ENCODE assay signal across 16 cellular contexts in genomic region chr2:230706966-230707365, GRCh38. TPM values are rescaled to one million over a fixed set of nuclear protein-coding genes. Genes with fewer than 3 reads are reported as not detected.
DNase-seq lines count a peak whose midpoint lies in the region; ATAC-seq, FAIRE-seq and TF ChIP-seq lines count a peak whose summit lies in the region.
"Had no signal": no experiment of that assay in that cellular context is flagged by ENCODE, and none has a peak within 500 bp of the region (broad histone marks: within the 10 kb centered on the region; RNA-seq: fewer than 3 reads in every experiment).

No MANE protein-coding gene starts in this region.

- H3K36me3 ChIP-seq in HepG2 (replicated peaks in 1 of 2; ENCODE audit: control insufficient read depth in 1 of 2, insufficient read depth in 2 of 2, low read length in 2 of 2), result no peaks in the 10 kb centered on the region
- H3K36me3 ChIP-seq in right lobe of liver, result no peaks in the 10 kb centered on the region
- no peaks in the 10 kb centered on the region for H3K36me3 ChIP-seq in K562 (ENCODE audit: control insufficient read depth, insufficient read depth, low read length)
- H3K36me3 ChIP-seq in mucosa of rectum (ENCODE audit: control insufficient read depth in 2 of 2, insufficient read depth in 2 of 2, low read length in 2 of 2), result no peaks in the 10 kb centered on the region
- no peaks in the 10 kb centered on the region for H3K36me3 ChIP-seq in transverse colon
- H3K36me3 ChIP-seq: BLaER1 treated with 17β-estradiol and CSF1 and Interleukin-3, amounts not matched to agents 10 nM and 100 nM had no signal

- H3K9me3 ChIP-seq in HepG2 (ENCODE audit: low read length), result no peaks in the 10 kb centered on the region
- no peaks in the 10 kb centered on the region for H3K9me3 ChIP-seq in right lobe of liver
- no peaks in the 10 kb centered on the region; the same call in 1 of the 2 replicates for H3K9me3 ChIP-seq in K562 (replicated peaks; ENCODE audit: control insufficient read depth, insufficient read depth, low read depth, low read length)
- H3K9me3 ChIP-seq in mucosa of rectum (ENCODE audit: control insufficient read depth in 2 of 2, low read length in 2 of 2), result no peaks in the 10 kb centered on the region
- no peaks in the 10 kb centered on the region for H3K9me3 ChIP-seq in transverse colon

- TF ChIP-seq CTCF in HepG2 (CRISPR knock-in tag; IDR thresholded peaks at IDR 0.05) (no peak), right lobe of liver (IDR thresholded peaks at IDR 0.05) (no peak), K562 (IDR thresholded peaks at IDR 0.05 in 2 of 3, conservative IDR thresholded peaks at IDR 0.05 in 1 of 3; ENCODE audit: insufficient read depth in 2 of 3, low read depth in 1 of 3, low read length in 3 of 3) (no peak), transverse colon (IDR thresholded peaks at IDR 0.05) (no peak)

- in situ Hi-C loops in HepG2 (cut with HindIII; ENCODE audit: extremely low pct_ligation_motif_present, low pct_unique_long_range_greater_than_20kb), result no loop called here
- in situ Hi-C loops in K562 (cut with MboI), result loop anchor here (5.0 kb wide), 1 partner anchor 40 kb away; no protein-coding TSS in a partner anchor
- in situ Hi-C loops in transverse colon (cut with MboI; ENCODE audit: low pct_ligation_motif_present in 1 of 4, low pct_unique_long_range_greater_than_20kb in 1 of 4, low sequenced_read_pairs in 3 of 4), result loop anchor here in 1 of 4 donors (25.0 kb wide), 1 partner anchor 105 kb away; no protein-coding TSS in a partner anchor

- no peaks in the 10 kb centered on the region for H3K79me2 ChIP-seq in HepG2 (ENCODE audit: insufficient read depth, low read length)
- peaks cover under 1% of the 10 kb centered on the region; the same call in 1 of the 3 replicates for H3K79me2 ChIP-seq in K562 (ENCODE audit: control insufficient read depth, insufficient read depth, low read length)

- FAIRE-seq in HepG2 (lab: Jason Lieb, UNC), result no peak
- no peak for FAIRE-seq in K562 (lab: Jason Lieb, UNC)
- FAIRE-seq: GM18507 had no signal

- peak overlapping the region; percentile 29; the same call in 1 of the 2 replicates for H3K4me2 ChIP-seq in HepG2 (ENCODE audit: low read depth, low read length)
- no peak overlapping the region for H3K4me2 ChIP-seq in K562 (ENCODE audit: insufficient read depth, low read length)
- H3K4me2 ChIP-seq: GM23338 had no signal

- H2AFZ ChIP-seq in HepG2 (ENCODE audit: low read length), result no peak overlapping the region
- H2AFZ ChIP-seq in K562 (ENCODE audit: low read depth, low read length), result 0 out of 2 replicates have a peak overlapping the region, but pooled peaks have one; percentile 37
- H2AFZ ChIP-seq: GM23338 had no signal

- POLR2A ChIA-PET in HepG2 (lab: Yijun Ruan, JAX) (no interaction called here), K562 (lab: Yijun Ruan, JAX) (no interaction called here)

- peaks cover 44% of the 10 kb centered on the region for H3K4me1 ChIP-seq in HepG2 (ENCODE audit: insufficient read depth, low read length)
- no peaks in the 10 kb centered on the region for H3K4me1 ChIP-seq in right lobe of liver
- peaks cover 5 to 11% of the 10 kb centered on the region in 2 experiments; a peak in 4 of 5 replicates for H3K4me1 ChIP-seq in K562 (replicated peaks in 1 of 2; ENCODE audit: control insufficient read depth in 2 of 2, insufficient read depth in 2 of 2, low read length in 2 of 2)
- peaks cover 15 to 25% of the 10 kb centered on the region in 2 donors for H3K4me1 ChIP-seq in mucosa of rectum (ENCODE audit: control insufficient read depth in 2 of 2, insufficient read depth in 2 of 2, low read length in 2 of 2)
- peaks cover 4 to 31% (median 20%) of the 10 kb centered on the region in 4 donors for H3K4me1 ChIP-seq in transverse colon

- H3K9ac ChIP-seq in HepG2 (ENCODE audit: insufficient read depth, low read depth, low read length) (no peak overlapping the region), K562 (ENCODE audit: insufficient read depth in 1 of 2, low read depth in 2 of 2, low read length in 2 of 2) (peak overlapping the region in 1 of 2 experiments; percentile 26; a peak in 1 of 4 replicates), mucosa of rectum (ENCODE audit: low read depth in 1 of 2, low read length in 2 of 2) (no peak overlapping the region)
- H3K9ac ChIP-seq: BLaER1 treated with 17β-estradiol and CSF1 and Interleukin-3, amounts not matched to agents 10 nM and 100 nM had no signal

- no peaks in the 10 kb centered on the region for H4K20me1 ChIP-seq in HepG2 (ENCODE audit: insufficient read depth, low read length)
- no peaks in the 10 kb centered on the region for H4K20me1 ChIP-seq in K562 (replicated peaks; ENCODE audit: control insufficient read depth, insufficient read depth, low read length)
- H4K20me1 ChIP-seq: BLaER1 treated with 17β-estradiol and CSF1 and Interleukin-3, amounts not matched to agents 10 nM and 100 nM had no signal

- CTCF ChIA-PET in HepG2 (lab: Yijun Ruan, JAX; ENCODE audit: low intra/inter-chr PET ratio, low total read pairs), result no interaction called here
- CTCF ChIA-PET in K562 (lab: Yijun Ruan, JAX; ENCODE audit: low intra/inter-chr PET ratio), result no interaction called here

- ATAC-seq in HepG2 (no peak), right lobe of liver (no peak), K562 (no peak), GM18498 (IDR thresholded peaks at IDR 0.05; ENCODE audit: unreplicated experiment) (no peak)
- ATAC-seq: GM23338 had no signal

- no peak overlapping the region for H3K4me3 ChIP-seq in HepG2 (replicated peaks in 1 of 3; ENCODE audit: insufficient read depth in 1 of 3, low read depth in 2 of 3, low read length in 3 of 3)
- H3K4me3 ChIP-seq in right lobe of liver, result no peak overlapping the region
- no peak overlapping the region for H3K4me3 ChIP-seq in K562
- no peak overlapping the region for H3K4me3 ChIP-seq in mucosa of rectum (ENCODE audit: low read length in 2 of 2)
- H3K4me3 ChIP-seq in transverse colon, result no peak overlapping the region
- H3K4me3 ChIP-seq: BLaER1 treated with 17β-estradiol and CSF1 and Interleukin-3, amounts not matched to agents 10 nM and 100 nM; GM23338 had no signal

- WGBS in HepG2 (ENCODE audit: low lambda C conversion rate), result 28% methylated on average over 8 of the region's 8 CpGs
- 70% methylated on average over 8 of the region's 8 CpGs for WGBS in right lobe of liver (ENCODE audit: insufficient coverage, low coverage, low lambda C conversion rate, missing lambda C conversion rate)
- 53% methylated on average over 4 of the region's 8 CpGs for WGBS in K562 (ENCODE audit: insufficient coverage, low coverage, missing lambda C conversion rate)
- WGBS in transverse colon (ENCODE audit: low coverage in 1 of 2), 2 donors, result 75% methylated on average over 8 of the region's 8 CpGs; no CpG with 5 or more reads in 1 of the 2 donors

- BruUV-seq in HepG2 (replicated peaks; lab: Mats Ljungman, UMichigan) (no TSS peak), K562 (replicated peaks; lab: Mats Ljungman, UMichigan) (no TSS peak)

- no peak for TF ChIP-seq EP300 in HepG2 (IDR thresholded peaks at IDR 0.05; ENCODE audit: low read depth in 2 of 2, low read length in 2 of 2)
- no peak for TF ChIP-seq EP300 in HepG2 (CRISPR knock-in tag; IDR thresholded peaks at IDR 0.05; ENCODE audit: borderline replicate concordance)
- TF ChIP-seq EP300 in K562 (IDR thresholded peaks at IDR 0.05; ENCODE audit: low read length), result no peak
- TF ChIP-seq EP300 in transverse colon (IDR thresholded peaks at IDR 0.05; ENCODE audit: low read depth), result no peak

- TF ChIP-seq POLR2A in HepG2 (IDR thresholded peaks at IDR 0.05; ENCODE audit: insufficient read depth in 1 of 2, low read depth in 2 of 2, low read length in 2 of 2), result no peak
- no peak for TF ChIP-seq POLR2A in right lobe of liver (IDR thresholded peaks at IDR 0.05)
- TF ChIP-seq POLR2A in K562 (conservative IDR thresholded peaks at IDR 0.05), result no peak
- TF ChIP-seq POLR2A in transverse colon (IDR thresholded peaks at IDR 0.05), result no peak

- no peaks in the 10 kb centered on the region for H3K9me1 ChIP-seq in K562 (ENCODE audit: control insufficient read depth, insufficient read depth, low read length)

- H3K27ac ChIP-seq in HepG2 (ENCODE audit: extremely low read length, insufficient read depth, low read length) (no peak overlapping the region), right lobe of liver (no peak overlapping the region), K562 (ENCODE audit: extremely low read depth, low read depth, low read length) (no peak overlapping the region), mucosa of rectum (ENCODE audit: low read depth in 2 of 2, low read length in 2 of 2) (peak overlapping the region; percentile 77 to 84), transverse colon (peak overlapping the region; percentile 11 to 71 (median 54))

- TF ChIP-seq RAD21 in HepG2 (CRISPR knock-in tag; IDR thresholded peaks at IDR 0.05) (no peak), K562 (CRISPR knock-in tag; conservative IDR thresholded peaks at IDR 0.05 in 1 of 2, IDR thresholded peaks at IDR 0.05 in 1 of 2) (no peak)

- H3K27me3 ChIP-seq in HepG2 (ENCODE audit: control insufficient read depth in 1 of 2, insufficient read depth in 2 of 2, low read length in 2 of 2) (no peaks in the 10 kb centered on the region; a peak in 2 of 5 replicates), right lobe of liver (no peaks in the 10 kb centered on the region), K562 (ENCODE audit: control insufficient read depth in 2 of 2, insufficient read depth in 2 of 2, low read length in 2 of 2) (no peaks in the 10 kb centered on the region), mucosa of rectum (ENCODE audit: control insufficient read depth in 2 of 2, insufficient read depth in 2 of 2, low read length in 2 of 2) (no peaks in the 10 kb centered on the region), transverse colon (no peaks in the 10 kb centered on the region)
- H3K27me3 ChIP-seq: BLaER1 treated with 17β-estradiol and CSF1 and Interleukin-3, amounts not matched to agents 10 nM and 100 nM had no signal

- intact Hi-C loops in HepG2 (cut with micrococcal nuclease; ENCODE audit: unreplicated experiment), result no loop called here
- intact Hi-C loops in right lobe of liver (cut with DNase I), result no loop called here
- intact Hi-C loops in K562 (cut with micrococcal nuclease), result no loop called here
- intact Hi-C loops in transverse colon (cut with DNase I; ENCODE audit: low total_unique reads), result no loop called here

- DNase-seq in HepG2 (ENCODE audit: low spot score), result no peak
- DNase-seq in right lobe of liver, result no peak
- DNase-seq in K562 (ENCODE audit: extremely low read depth in 1 of 4, low spot score in 3 of 4), result no peak
- DNase-seq in transverse colon, result no peak
- DNase-seq in NCI-H146 treated with DMSO at 0.1 percent for 48 hours (lab: John Stamatoyannopoulos, UW; ENCODE audit: unreplicated experiment), result no peak
- DNase-seq in NCI-H2107 (lab: John Stamatoyannopoulos, UW), result no peak
- DNase-seq: 8988T; ACHN; CD4-positive, CD25-positive, alpha-beta regulatory T cell; GF-D8; H7 had no signal

RNA-seq across cellular contexts. Expression of gene CAB39, which starts 5.7 kb away (rescaled TPM):
- total RNA-seq in HepG2 (2016; rRNA removed; fragmentation: Illumina TruSeq; extraction: Trizol) (45.3 and 59.5 TPM in 2 replicates), right lobe of liver (10 to 100 TPM; 25.3 to 32.4 (median 27.8) TPM), K562 (2014; rRNA removed) (48.3 and 52.6 TPM in 2 replicates), K562 (2014; rRNA removed; fragmentation: Illumina TruSeq; extraction: Trizol) (70.6 and 78.4 TPM in 2 replicates), K562 (2015; rRNA removed; fragmentation: Illumina TruSeq; extraction: Trizol) (91.8 and 94.4 TPM in 2 replicates), K562 (2021) (70.4 and 74.7 TPM in 2 replicates), transverse colon (100 to 1,000 TPM in 3 of 4 donors, 10 to 100 TPM in 1; 67.3 to 137 (median 123) TPM)
- total RNA-seq in HepG2 (2016; cell fraction: cytosol; rRNA removed; fragmentation: Illumina TruSeq; extraction: Trizol; ENCODE audit: low read depth), result 9.2 and 9.7 TPM in 2 replicates
- total RNA-seq in HepG2 (2016; cell fraction: insoluble cytoplasmic fraction; rRNA removed; fragmentation: Illumina TruSeq; extraction: Trizol), result 46.6 and 55.2 TPM in 2 replicates
- 21.6 and 23.9 TPM in 2 replicates for total RNA-seq in HepG2 (2016; cell fraction: membrane; rRNA removed; fragmentation: Illumina TruSeq; extraction: Trizol)
- 33.9 and 39.0 TPM in 2 replicates for total RNA-seq in HepG2 (2016; cell fraction: nucleus; rRNA removed; fragmentation: Illumina TruSeq; extraction: Trizol)
- polyA plus RNA-seq in HepG2 (2011; rRNA removed) (18.8 and 19.3 TPM in 2 replicates), K562 (2011; rRNA removed) (62.8 and 85.9 TPM in 2 replicates), K562 (2014; fragmentation: Illumina TruSeq; extraction: Trizol) (66.0 and 70.1 TPM in 2 replicates), K562 (2014; fragmentation: Nextera tagmentation; extraction: Ambion mirVana) (10 to 100 TPM; 27.2 to 37.4 TPM), K562 (2014; rRNA removed) (51.8 and 52.8 TPM in 2 replicates)
- polyA plus RNA-seq in HepG2 (2011; cell fraction: cytosol; rRNA removed), result 8.2 and 15.0 TPM in 2 replicates
- polyA plus RNA-seq in HepG2 (2011; cell fraction: nucleus; rRNA removed), result 10.7 and 15.8 TPM in 2 replicates
- polyA plus RNA-seq in HepG2 (2012), result 26.1 and 26.8 TPM in 2 replicates
- 2.2 and 2.5 TPM in 2 replicates for polyA plus RNA-seq in HepG2 (2016; cell fraction: cytosol; fragmentation: Illumina TruSeq; extraction: Trizol; ENCODE audit: low read depth)
- polyA plus RNA-seq in HepG2 (2016; cell fraction: insoluble cytoplasmic fraction; fragmentation: Illumina TruSeq; extraction: Trizol; ENCODE audit: low read depth), result 44.1 and 46.7 TPM in 2 replicates
- 10.7 and 11.2 TPM in 2 replicates for polyA plus RNA-seq in HepG2 (2016; cell fraction: membrane; fragmentation: Illumina TruSeq; extraction: Trizol; ENCODE audit: low read depth)
- polyA plus RNA-seq in HepG2 (2016; cell fraction: nucleus; fragmentation: Illumina TruSeq; extraction: Trizol; ENCODE audit: insufficient read depth, low read depth), result 30.1 and 35.6 TPM in 2 replicates
- polyA minus RNA-seq in HepG2 (2011; rRNA and poly(A)+ RNA removed; ENCODE audit: low replicate concordance), result 20.0 and 27.9 TPM in 2 replicates
- 24.9 and 29.5 TPM in 2 replicates for polyA minus RNA-seq in HepG2 (2011; cell fraction: cytosol; rRNA and poly(A)+ RNA removed)
- polyA minus RNA-seq in HepG2 (2011; cell fraction: nucleus; rRNA and poly(A)+ RNA removed), result 29.0 and 50.4 TPM in 2 replicates
- total RNA-seq in K562 (2011; cell fraction: chromatin; rRNA removed; ENCODE audit: low replicate concordance), result 40.4 and 84.2 TPM in 2 replicates
- 26.8 and 29.9 TPM in 2 replicates for total RNA-seq in K562 (2011; cell fraction: nucleolus; rRNA removed)
- 50.8 and 86.8 TPM in 2 replicates for total RNA-seq in K562 (2011; cell fraction: nucleoplasm; rRNA removed)
- 21.4 and 31.9 TPM in 2 replicates for polyA plus RNA-seq in K562 (2011; cell fraction: cytosol; rRNA removed)
- polyA plus RNA-seq in K562 (2011; cell fraction: nucleus; rRNA removed), result 30.5 and 39.5 TPM in 2 replicates
- 51.1 and 51.6 TPM in 2 replicates for polyA plus RNA-seq in K562 (2012)
- 113 and 122 TPM in 2 replicates for polyA minus RNA-seq in K562 (2011; rRNA and poly(A)+ RNA removed)
- polyA minus RNA-seq in K562 (2011; cell fraction: cytosol; rRNA and poly(A)+ RNA removed), result 46.9 and 70.5 TPM in 2 replicates
- 28.0 and 46.1 TPM in 2 replicates for polyA minus RNA-seq in K562 (2011; cell fraction: nucleus; rRNA and poly(A)+ RNA removed)

Comparison
In these comparisons a context has a peak if more than half of its experiments do, and no peak if none do; other contexts are left out.
1. H3K27ac ChIP-seq: peak in mucosa of rectum (2 of 2) and transverse colon (4 of 4); none in HepG2 (single experiment), right lobe of liver (0 of 3) and K562 (single experiment).
2. Of the 241 proteins assayed by ChIP-seq in both HepG2 and K562: peak only in HepG2: TFAP4; only in K562: none; in both: none; in neither: 240.